ENCODE assay signal across 7 cellular contexts in the genomic region with DNA sequence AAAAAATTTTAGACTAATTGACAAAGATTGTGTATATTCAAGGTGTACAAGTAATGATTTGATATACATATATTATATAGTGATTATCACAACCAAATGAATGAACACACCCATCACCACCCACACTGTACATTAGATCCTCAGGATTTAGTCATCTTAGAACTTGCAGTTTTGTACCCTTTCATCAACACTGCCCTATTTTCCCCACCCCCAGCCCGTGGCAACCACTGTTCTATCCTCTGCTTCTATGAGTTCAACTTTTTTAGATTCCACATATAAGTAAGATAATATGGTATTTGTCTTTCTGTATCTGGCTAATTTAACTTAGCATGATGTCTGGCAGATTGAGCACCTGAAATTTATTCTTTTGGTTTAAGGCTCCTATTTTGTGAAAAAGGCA.
"Had no signal": no experiment of that assay in that cellular context is flagged by ENCODE, and none has a peak within 500 bp of the region (broad histone marks: within the 10 kb centered on the region; RNA-seq: fewer than 3 reads in every experiment).

No MANE protein-coding gene starts in this region.

- H3K27ac ChIP-seq: HL-60 had no signal

- H3K4me1 Mint-ChIP-seq: IgD-negative memory B cell had no signal

- H3K27ac Mint-ChIP-seq: IgD-negative memory B cell had no signal

- DNase-seq: IMR-90, KBM-7, KG1 had no signal

- ATAC-seq: HepG2, K562 had no signal

- H3K4me3 ChIP-seq: K562 had no signal

- H3K36me3 Mint-ChIP-seq: IgD-negative memory B cell had no signal

- H3K4me3 Mint-ChIP-seq: IgD-negative memory B cell had no signal
